In genomic region chr13:66859934-66860867, GRCh38 we compare ENCODE assay signal across 25 cellular contexts.
A peak's percentile ranks its signal among the peaks of the same experiment; 100 is the strongest.
DNase-seq lines count a peak whose midpoint lies in the region; ATAC-seq and TF ChIP-seq lines count a peak whose summit lies in the region.
"Had no signal": no experiment of that assay in that cellular context is flagged by ENCODE, and none has a peak within 500 bp of the region (broad histone marks: within the 10 kb centered on the region; RNA-seq: fewer than 3 reads in every experiment).

No MANE protein-coding gene starts in this region.

- H3K79me1 ChIP-seq in H9 (ENCODE audit: insufficient read depth, low read depth, low read length, poor library complexity, severe bottlenecking): no peaks in the 10 kb centered on the region

- H3K4me2 ChIP-seq in H9 (ENCODE audit: insufficient read depth, insufficient read length, low read length) (no peak overlapping the region), GM23248 (ENCODE audit: unreplicated experiment) (no peak overlapping the region)
- H3K4me2 ChIP-seq: SK-N-SH had no signal

- no peak overlapping the region for H2BK15ac ChIP-seq in H9 (ENCODE audit: low read depth, low read length)

- H2AK5ac ChIP-seq in H9 (ENCODE audit: insufficient read length, low read length): no peak overlapping the region

- peak overlapping the region in 2 of 3 experiments; percentile 45 to 46; a peak in 1 of 7 replicates for H3K27ac Mint-ChIP-seq in H9
- peak overlapping the region; percentile 94 for H3K27ac Mint-ChIP-seq in nephron progenitor cell
- no peak overlapping the region for H3K27ac Mint-ChIP-seq in stimulated activated effector memory CD8-positive, alpha-beta T cell treated with anti-CD3 and anti-CD28 coated beads, Interleukin-12 subunit alpha, Interleukin-12 subunit beta, amount 100 ng/mL, for 72 hours
- H3K27ac Mint-ChIP-seq in activated T-cell treated with anti-CD3 and anti-CD28 coated beads, Interleukin-2, amount 50 U/mL, for 24 hours: no peak overlapping the region
- no peak overlapping the region for H3K27ac Mint-ChIP-seq in activated CD4-positive, alpha-beta memory T cell treated with anti-CD3 and anti-CD28 coated beads, Interleukin-2, amount 10 ng/mL, durations not matched to agents 7 days and 5 days
- H3K27ac Mint-ChIP-seq: activated CD4-positive, alpha-beta T cell treated with anti-CD3 and anti-CD28 coated beads, Interleukin-2, amount 10 ng/mL, durations not matched to agents 7 days and 5 days; activated CD8-positive, alpha-beta memory T cell treated with anti-CD3 and anti-CD28 coated beads, Interleukin-2, amount 10 ng/mL, durations not matched to agents 7 days and 5 days; activated naive CD4-positive, alpha-beta T cell treated with anti-CD3 and anti-CD28 coated beads, Interleukin-2, amount 10 ng/mL, durations not matched to agents 7 days and 5 days; CD14-positive monocyte; natural killer cell treated with Interleukin-12 subunit alpha and Interleukin-12 subunit beta and Interleukin-15 and Interleukin-18, amount 100 ng/mL, for 72 hours; stimulated activated naive CD8-positive, alpha-beta T cell treated with anti-CD3 and anti-CD28 coated beads, Interleukin-15, amount 100 ng/mL, for 72 hours; type B pancreatic cell had no signal

- H3K9me2 ChIP-seq in GM23248 (ENCODE audit: insufficient read depth): no peaks in the 10 kb centered on the region
- H3K9me2 ChIP-seq: SK-N-SH had no signal

- intact Hi-C loops in dorsolateral prefrontal cortex (cut with DNase I): no loop called here

- H2BK20ac ChIP-seq in H9 (ENCODE audit: low read depth, low read length, poor library complexity, severe bottlenecking): no peak overlapping the region

- CTCF ChIA-PET in activated CD4-positive, alpha-beta memory T cell treated with anti-CD3 and anti-CD28 coated beads, Interleukin-2, amount 10 ng/mL, durations not matched to agents 7 days and 5 days (lab: Charles Lee): no interaction called here

- no peak overlapping the region for H4K8ac ChIP-seq in H9 (replicated peaks; ENCODE audit: insufficient read length, low read depth, low read length)

- no peak overlapping the region for H3K14ac ChIP-seq in H9 (ENCODE audit: insufficient read depth, low read length)

- H2BK120ac ChIP-seq in H9 (ENCODE audit: low read depth, low read length, poor library complexity, severe bottlenecking): no peak overlapping the region

- H3K56ac ChIP-seq in H9 (ENCODE audit: insufficient read length, low read depth, low read length): no peak overlapping the region

- DNase-seq in H9 (no peak), NCI-H2029 (lab: John Stamatoyannopoulos, UW) (peak; percentile 35), dorsolateral prefrontal cortex (no peak), nephron progenitor cell (no peak), GM23248 (no peak)
- DNase-seq in stimulated activated effector memory CD8-positive, alpha-beta T cell treated with anti-CD3 and anti-CD28 coated beads, Interleukin-12 subunit alpha, Interleukin-12 subunit beta, amount 100 ng/mL, for 72 hours (ENCODE audit: low spot score in 2 of 2): no peak
- DNase-seq in activated T-cell treated with anti-CD3 and anti-CD28 coated beads, Interleukin-2, amount 50 U/mL, for 24 hours: no peak
- DNase-seq in activated CD4-positive, alpha-beta memory T cell treated with anti-CD3 and anti-CD28 coated beads, Interleukin-2, amount 10 ng/mL, durations not matched to agents 7 days and 5 days: no peak
- DNase-seq: activated CD4-positive, alpha-beta T cell treated with anti-CD3 and anti-CD28 coated beads, Interleukin-2, amount 10 ng/mL, durations not matched to agents 7 days and 5 days; activated CD8-positive, alpha-beta memory T cell treated with anti-CD3 and anti-CD28 coated beads, Interleukin-2, amount 10 ng/mL, durations not matched to agents 7 days and 5 days; activated naive CD4-positive, alpha-beta T cell treated with anti-CD3 and anti-CD28 coated beads, Interleukin-2, amount 10 ng/mL, durations not matched to agents 7 days and 5 days; glutamatergic neuron; left cardiac atrium; midbrain; NCI-H1417 treated with DMSO at 0.1 percent for 48 hours; NCI-H526; posterior cingulate gyrus; right lobe of liver; SK-N-SH; stimulated activated naive CD8-positive, alpha-beta T cell treated with anti-CD3 and anti-CD28 coated beads, Interleukin-15, amount 100 ng/mL, for 72 hours; T-helper 2 cell had no signal

- H3K9me3 Mint-ChIP-seq in H9: no peaks in the 10 kb centered on the region
- H3K9me3 Mint-ChIP-seq in nephron progenitor cell: no peaks in the 10 kb centered on the region
- peaks cover 9% of the 10 kb centered on the region for H3K9me3 Mint-ChIP-seq in stimulated activated effector memory CD8-positive, alpha-beta T cell treated with anti-CD3 and anti-CD28 coated beads, Interleukin-12 subunit alpha, Interleukin-12 subunit beta, amount 100 ng/mL, for 72 hours
- no peaks in the 10 kb centered on the region for H3K9me3 Mint-ChIP-seq in activated T-cell treated with anti-CD3 and anti-CD28 coated beads, Interleukin-2, amount 50 U/mL, for 24 hours
- H3K9me3 Mint-ChIP-seq in activated CD4-positive, alpha-beta memory T cell treated with anti-CD3 and anti-CD28 coated beads, Interleukin-2, amount 10 ng/mL, durations not matched to agents 7 days and 5 days: no peaks in the 10 kb centered on the region
- H3K9me3 Mint-ChIP-seq: activated CD4-positive, alpha-beta T cell treated with anti-CD3 and anti-CD28 coated beads, Interleukin-2, amount 10 ng/mL, durations not matched to agents 7 days and 5 days; activated naive CD4-positive, alpha-beta T cell treated with anti-CD3 and anti-CD28 coated beads, Interleukin-2, amount 10 ng/mL, durations not matched to agents 7 days and 5 days; stimulated activated naive CD8-positive, alpha-beta T cell treated with anti-CD3 and anti-CD28 coated beads, Interleukin-15, amount 100 ng/mL, for 72 hours; type B pancreatic cell had no signal

- no peaks in the 10 kb centered on the region for H3K27me3 Mint-ChIP-seq in H9 (ENCODE audit: low read depth)
- H3K27me3 Mint-ChIP-seq in nephron progenitor cell (ENCODE audit: low read depth, poor library complexity): no peaks in the 10 kb centered on the region
- H3K27me3 Mint-ChIP-seq in activated T-cell treated with anti-CD3 and anti-CD28 coated beads, Interleukin-2, amount 50 U/mL, for 24 hours: no peaks in the 10 kb centered on the region
- no peaks in the 10 kb centered on the region for H3K27me3 Mint-ChIP-seq in activated CD4-positive, alpha-beta memory T cell treated with anti-CD3 and anti-CD28 coated beads, Interleukin-2, amount 10 ng/mL, durations not matched to agents 7 days and 5 days
- H3K27me3 Mint-ChIP-seq: activated CD4-positive, alpha-beta T cell treated with anti-CD3 and anti-CD28 coated beads, Interleukin-2, amount 10 ng/mL, durations not matched to agents 7 days and 5 days; activated CD8-positive, alpha-beta memory T cell treated with anti-CD3 and anti-CD28 coated beads, Interleukin-2, amount 10 ng/mL, durations not matched to agents 7 days and 5 days; activated naive CD4-positive, alpha-beta T cell treated with anti-CD3 and anti-CD28 coated beads, Interleukin-2, amount 10 ng/mL, durations not matched to agents 7 days and 5 days; natural killer cell treated with Interleukin-12 subunit alpha and Interleukin-12 subunit beta and Interleukin-15 and Interleukin-18, amount 100 ng/mL, for 72 hours; stimulated activated naive CD8-positive, alpha-beta T cell treated with anti-CD3 and anti-CD28 coated beads, Interleukin-15, amount 100 ng/mL, for 72 hours; type B pancreatic cell had no signal

- in situ Hi-C loops in GM23248 (cut with MboI): no loop called here

- H3F3A ChIP-seq in GM23248 (ENCODE audit: insufficient read depth): no peaks in the 10 kb centered on the region

- H3K4ac ChIP-seq in H9 (ENCODE audit: low read depth, low read length): no peak overlapping the region

- H3K4me1 Mint-ChIP-seq in H9 (peaks cover 12 to 14% of the 10 kb centered on the region in 2 experiments), nephron progenitor cell (peaks cover 31% of the 10 kb centered on the region)
- no peaks in the 10 kb centered on the region for H3K4me1 Mint-ChIP-seq in stimulated activated effector memory CD8-positive, alpha-beta T cell treated with anti-CD3 and anti-CD28 coated beads, Interleukin-12 subunit alpha, Interleukin-12 subunit beta, amount 100 ng/mL, for 72 hours
- no peaks in the 10 kb centered on the region for H3K4me1 Mint-ChIP-seq in activated T-cell treated with anti-CD3 and anti-CD28 coated beads, Interleukin-2, amount 50 U/mL, for 24 hours (ENCODE audit: low read depth)
- no peaks in the 10 kb centered on the region for H3K4me1 Mint-ChIP-seq in activated CD4-positive, alpha-beta memory T cell treated with anti-CD3 and anti-CD28 coated beads, Interleukin-2, amount 10 ng/mL, durations not matched to agents 7 days and 5 days
- H3K4me1 Mint-ChIP-seq: activated CD4-positive, alpha-beta T cell treated with anti-CD3 and anti-CD28 coated beads, Interleukin-2, amount 10 ng/mL, durations not matched to agents 7 days and 5 days; activated CD8-positive, alpha-beta memory T cell treated with anti-CD3 and anti-CD28 coated beads, Interleukin-2, amount 10 ng/mL, durations not matched to agents 7 days and 5 days; activated naive CD4-positive, alpha-beta T cell treated with anti-CD3 and anti-CD28 coated beads, Interleukin-2, amount 10 ng/mL, durations not matched to agents 7 days and 5 days; stimulated activated naive CD8-positive, alpha-beta T cell treated with anti-CD3 and anti-CD28 coated beads, Interleukin-15, amount 100 ng/mL, for 72 hours had no signal

- no peak overlapping the region for H2BK5ac ChIP-seq in H9 (ENCODE audit: insufficient read length, low read length)

- WGBS in H9 (ENCODE audit: extremely low coverage, insufficient read length, low lambda C conversion rate): no CpG with 5 or more reads among the region's 8 CpGs
- WGBS in GM23248 (ENCODE audit: low coverage in 1 of 2, low lambda C conversion rate in 2 of 2, missing lambda C conversion rate in 2 of 2), 2 experiments: 10 to 21% methylated on average over 8 of the region's 8 CpGs

- H3K27me3 ChIP-seq in H9 (ENCODE audit: insufficient read depth, low read length) (no peaks in the 10 kb centered on the region), dorsolateral prefrontal cortex (no peaks in the 10 kb centered on the region), GM23248 (replicated peaks; ENCODE audit: insufficient read depth) (no peaks in the 10 kb centered on the region)
- H3K27me3 ChIP-seq: right lobe of liver had no signal

- H3K18ac ChIP-seq in H9 (ENCODE audit: insufficient read length, low read depth, low read length): no peak overlapping the region

- no peaks in the 10 kb centered on the region for H3K36me3 ChIP-seq in GM23248 (ENCODE audit: low read depth)
- H3K36me3 ChIP-seq: right lobe of liver had no signal

- no peaks in the 10 kb centered on the region for H4K20me1 ChIP-seq in H9 (ENCODE audit: control insufficient read depth, insufficient read depth, insufficient read length)
- no peaks in the 10 kb centered on the region for H4K20me1 ChIP-seq in GM23248 (ENCODE audit: insufficient read depth)

- H3K36me3 Mint-ChIP-seq in H9 (ENCODE audit: insufficient read depth in 1 of 3, low read depth in 3 of 3): no peaks in the 10 kb centered on the region
- H3K36me3 Mint-ChIP-seq in nephron progenitor cell (ENCODE audit: low read depth): no peaks in the 10 kb centered on the region
- H3K36me3 Mint-ChIP-seq in stimulated activated effector memory CD8-positive, alpha-beta T cell treated with anti-CD3 and anti-CD28 coated beads, Interleukin-12 subunit alpha, Interleukin-12 subunit beta, amount 100 ng/mL, for 72 hours: no peaks in the 10 kb centered on the region
- H3K36me3 Mint-ChIP-seq in activated T-cell treated with anti-CD3 and anti-CD28 coated beads, Interleukin-2, amount 50 U/mL, for 24 hours (ENCODE audit: low read depth): no peaks in the 10 kb centered on the region
- no peaks in the 10 kb centered on the region for H3K36me3 Mint-ChIP-seq in activated CD4-positive, alpha-beta memory T cell treated with anti-CD3 and anti-CD28 coated beads, Interleukin-2, amount 10 ng/mL, durations not matched to agents 7 days and 5 days (ENCODE audit: low read depth)
- H3K36me3 Mint-ChIP-seq: activated CD8-positive, alpha-beta memory T cell treated with anti-CD3 and anti-CD28 coated beads, Interleukin-2, amount 10 ng/mL, durations not matched to agents 7 days and 5 days; activated naive CD4-positive, alpha-beta T cell treated with anti-CD3 and anti-CD28 coated beads, Interleukin-2, amount 10 ng/mL, durations not matched to agents 7 days and 5 days; CD14-positive monocyte; natural killer cell treated with Interleukin-12 subunit alpha and Interleukin-12 subunit beta and Interleukin-15 and Interleukin-18, amount 100 ng/mL, for 72 hours; type B pancreatic cell had no signal

- no peak overlapping the region for H3T11ph ChIP-seq in H9 (ENCODE audit: low read length)

- no peak overlapping the region for H4K91ac ChIP-seq in H9 (ENCODE audit: insufficient read length, low read depth, low read length)

- no peak overlapping the region for H4K5ac ChIP-seq in H9 (ENCODE audit: insufficient read length, low read depth, low read length)

- H3K23ac ChIP-seq in H9 (ENCODE audit: insufficient read length, low read depth, low read length): no peak overlapping the region

- POLR2A ChIA-PET in activated CD4-positive, alpha-beta memory T cell treated with anti-CD3 and anti-CD28 coated beads, Interleukin-2, amount 10 ng/mL, durations not matched to agents 7 days and 5 days (lab: Charles Lee): no interaction called here

- H3K4me3 ChIP-seq in dorsolateral prefrontal cortex: peak overlapping the region in 4 of 59 donors; percentile 1 to 23 (median 16)
- no peak overlapping the region for H3K4me3 ChIP-seq in GM23248
- H3K4me3 ChIP-seq: right lobe of liver had no signal

- TF ChIP-seq CTCF in H9 (conservative IDR thresholded peaks at IDR 0.05): no peak
- no peak for TF ChIP-seq CTCF in dorsolateral prefrontal cortex (IDR thresholded peaks at IDR 0.05 in 54 of 56, conservative IDR thresholded peaks at IDR 0.05 in 2 of 56; ENCODE audit: low read depth in 1 of 56, partially characterized antibody in 56 of 56)
- TF ChIP-seq CTCF in nephron progenitor cell (IDR thresholded peaks at IDR 0.05): no peak

- H3K4me1 ChIP-seq in H9 (ENCODE audit: insufficient read depth, low read length) (peaks cover 2% of the 10 kb centered on the region; the same call in 1 of the 2 replicates), GM23248 (ENCODE audit: insufficient read depth) (no peaks in the 10 kb centered on the region)
- H3K4me1 ChIP-seq: right lobe of liver had no signal

- H3K27ac ChIP-seq in H9 (ENCODE audit: insufficient read length, low read depth, low read length) (no peak overlapping the region), dorsolateral prefrontal cortex (peak overlapping the region in 49 of 59 donors; percentile 5 to 74 (median 46)), GM23248 (no peak overlapping the region)
- H3K27ac ChIP-seq: right lobe of liver, VCaP had no signal

- no peak overlapping the region for H2AFZ ChIP-seq in H9 (ENCODE audit: low read length)
- no peak overlapping the region for H2AFZ ChIP-seq in GM23248

- no peaks in the 10 kb centered on the region for H3K9me3 ChIP-seq in H9 (ENCODE audit: control insufficient read depth, low read depth, low read length)
- peaks cover 1% of the 10 kb centered on the region for H3K9me3 ChIP-seq in GM23248 (ENCODE audit: low read depth)
- H3K9me3 ChIP-seq: right lobe of liver, SK-N-SH had no signal

- H2BK12ac ChIP-seq in H9 (ENCODE audit: insufficient read length, low read depth, low read length): no peak overlapping the region

- H3K79me2 ChIP-seq in H9 (ENCODE audit: insufficient read depth, low read length) (no peaks in the 10 kb centered on the region), GM23248 (ENCODE audit: insufficient read depth) (no peaks in the 10 kb centered on the region)

- ATAC-seq in stimulated activated effector memory CD8-positive, alpha-beta T cell treated with anti-CD3 and anti-CD28 coated beads, Interleukin-12 subunit alpha, Interleukin-12 subunit beta, amount 100 ng/mL, for 72 hours: no peak
- ATAC-seq: activated CD8-positive, alpha-beta memory T cell treated with anti-CD3 and anti-CD28 coated beads, Interleukin-2, amount 10 ng/mL, durations not matched to agents 7 days and 5 days; natural killer cell treated with Interleukin-12 subunit alpha and Interleukin-12 subunit beta and Interleukin-15 and Interleukin-18, amount 100 ng/mL, for 72 hours; right lobe of liver; stimulated activated naive CD8-positive, alpha-beta T cell treated with anti-CD3 and anti-CD28 coated beads, Interleukin-15, amount 100 ng/mL, for 72 hours had no signal

- H3K9ac ChIP-seq in H9 (ENCODE audit: extremely low read depth, insufficient read length, low read length) (no peak overlapping the region), GM23248 (no peak overlapping the region)
- H3K9ac ChIP-seq: SK-N-SH had no signal

- no peak overlapping the region for H3K4me3 Mint-ChIP-seq in H9
- no peak overlapping the region for H3K4me3 Mint-ChIP-seq in nephron progenitor cell
- H3K4me3 Mint-ChIP-seq in stimulated activated effector memory CD8-positive, alpha-beta T cell treated with anti-CD3 and anti-CD28 coated beads, Interleukin-12 subunit alpha, Interleukin-12 subunit beta, amount 100 ng/mL, for 72 hours: no peak overlapping the region
- no peak overlapping the region for H3K4me3 Mint-ChIP-seq in activated T-cell treated with anti-CD3 and anti-CD28 coated beads, Interleukin-2, amount 50 U/mL, for 24 hours
- no peak overlapping the region for H3K4me3 Mint-ChIP-seq in activated CD4-positive, alpha-beta memory T cell treated with anti-CD3 and anti-CD28 coated beads, Interleukin-2, amount 10 ng/mL, durations not matched to agents 7 days and 5 days
- H3K4me3 Mint-ChIP-seq: activated CD4-positive, alpha-beta T cell treated with anti-CD3 and anti-CD28 coated beads, Interleukin-2, amount 10 ng/mL, durations not matched to agents 7 days and 5 days; activated CD8-positive, alpha-beta memory T cell treated with anti-CD3 and anti-CD28 coated beads, Interleukin-2, amount 10 ng/mL, durations not matched to agents 7 days and 5 days; activated naive CD4-positive, alpha-beta T cell treated with anti-CD3 and anti-CD28 coated beads, Interleukin-2, amount 10 ng/mL, durations not matched to agents 7 days and 5 days; CD14-positive monocyte; natural killer cell treated with Interleukin-12 subunit alpha and Interleukin-12 subunit beta and Interleukin-15 and Interleukin-18, amount 100 ng/mL, for 72 hours; stimulated activated naive CD8-positive, alpha-beta T cell treated with anti-CD3 and anti-CD28 coated beads, Interleukin-15, amount 100 ng/mL, for 72 hours; type B pancreatic cell had no signal

- H3K23me2 ChIP-seq in H9 (ENCODE audit: insufficient read length, low read depth, low read length, poor library complexity, severe bottlenecking): no peaks in the 10 kb centered on the region

Comparison
In these comparisons a context has a peak if more than half of its experiments do, and no peak if none do; other contexts are left out.
1. H3K27ac ChIP-seq: peak in dorsolateral prefrontal cortex (49 of 59); none in H9 (single experiment) and GM23248 (single experiment).
2. H3K27ac Mint-ChIP-seq: peak in H9 (2 of 3) and nephron progenitor cell (single experiment); none in stimulated activated effector memory CD8-positive, alpha-beta T cell treated with anti-CD3 and anti-CD28 coated beads, Interleukin-12 subunit alpha, Interleukin-12 subunit beta, amount 100 ng/mL, for 72 hours (single experiment), activated T-cell treated with anti-CD3 and anti-CD28 coated beads, Interleukin-2, amount 50 U/mL, for 24 hours (single experiment) and activated CD4-positive, alpha-beta memory T cell treated with anti-CD3 and anti-CD28 coated beads, Interleukin-2, amount 10 ng/mL, durations not matched to agents 7 days and 5 days (single experiment).